9 cellular contexts compared by ENCODE assay signal in the genomic region with DNA sequence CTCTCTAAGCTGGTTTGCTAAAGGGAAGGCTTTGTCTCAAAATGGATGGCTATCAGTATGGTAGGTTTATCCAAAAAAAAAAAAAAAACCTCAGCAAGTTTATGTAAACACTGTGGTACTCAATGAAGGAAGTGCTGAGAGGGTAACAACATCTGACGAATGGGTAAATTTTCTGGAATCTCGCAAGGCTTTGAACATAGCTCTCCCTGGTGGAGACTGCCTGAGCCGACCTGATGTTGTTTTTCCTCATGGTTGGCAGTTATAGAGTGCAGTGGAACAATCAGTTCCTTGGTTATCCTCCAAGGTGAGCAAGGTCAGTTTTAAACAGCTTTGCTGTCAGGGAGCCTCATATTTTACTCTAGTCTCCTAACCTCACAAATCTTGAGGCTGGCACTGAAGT.
DNase-seq lines count a peak whose midpoint lies in the region; ATAC-seq, FAIRE-seq and TF ChIP-seq lines count a peak whose summit lies in the region.
"Had no signal": no experiment of that assay in that cellular context is flagged by ENCODE, and none has a peak within 500 bp of the region (broad histone marks: within the 10 kb centered on the region; RNA-seq: fewer than 3 reads in every experiment).

No MANE protein-coding gene starts in this region.

- no peak overlapping the region for H3K4me2 ChIP-seq in H1 (ENCODE audit: insufficient read depth in 1 of 2, low read depth in 2 of 2, low read length in 2 of 2)
- H3K4me2 ChIP-seq: KMS-11 had no signal

- no peaks in the 10 kb centered on the region for H3K79me1 ChIP-seq in H1 (ENCODE audit: low read depth, low read length)

- H3K56ac ChIP-seq in H1 (replicated peaks; ENCODE audit: insufficient read length, low read depth, low read length): no peak overlapping the region

- H3K36me3 ChIP-seq in H1 (ENCODE audit: control insufficient read depth in 2 of 4, insufficient read depth in 4 of 4, low read length in 3 of 4) (no peaks in the 10 kb centered on the region), mucosa of descending colon (ENCODE audit: low read depth) (no peaks in the 10 kb centered on the region)

- ATAC-seq in mucosa of descending colon: peak; percentile 35
- ATAC-seq in GM19035 (IDR thresholded peaks at IDR 0.05; ENCODE audit: unreplicated experiment): no peak
- no peak for ATAC-seq in GM21619 (IDR thresholded peaks at IDR 0.05; ENCODE audit: unreplicated experiment)

- intact Hi-C loops in mucosa of descending colon (cut with DNase I, micrococcal nuclease): no loop called here

- no peak overlapping the region for H3K4me3 ChIP-seq in H1 (ENCODE audit: extremely low read depth in 1 of 4, insufficient read depth in 2 of 4, low read depth in 3 of 4, low read length in 4 of 4)
- no peak overlapping the region for H3K4me3 ChIP-seq in mucosa of descending colon

- no peak overlapping the region for H3K27ac ChIP-seq in H1 (ENCODE audit: low read depth, low read length)
- H3K27ac ChIP-seq: KMS-11 had no signal

- H3K4me1 ChIP-seq in H1 (replicated peaks in 1 of 4; ENCODE audit: control insufficient read depth in 3 of 4, insufficient read depth in 4 of 4, low read length in 3 of 4): no peaks in the 10 kb centered on the region
- no peaks in the 10 kb centered on the region for H3K4me1 ChIP-seq in mucosa of descending colon (ENCODE audit: low read depth)

- H4K20me1 ChIP-seq in H1 (replicated peaks in 1 of 2; ENCODE audit: control insufficient read depth in 1 of 2, insufficient read depth in 2 of 2, low read length in 2 of 2): no peaks in the 10 kb centered on the region

- DNase-seq in DMS53 treated with DMSO at 0.1 percent for 48 hours (lab: John Stamatoyannopoulos, UW; ENCODE audit: unreplicated experiment): peak; percentile 46
- DNase-seq in NCI-H1436 (lab: John Stamatoyannopoulos, UW): peak; percentile 32
- peak in 1 of 2 experiments; percentile 7 for DNase-seq in H1 (ENCODE audit: low read depth in 1 of 2, low spot score in 2 of 2)
- peak in 1 of 3 donors; percentile 9 for DNase-seq in mucosa of descending colon
- DNase-seq in HTR-8/SVneo (ENCODE audit: insufficient read length, low spot score): no peak
- no peak for DNase-seq in NOMO-1 treated with DMSO at 0.1 percent for 48 hours (lab: John Stamatoyannopoulos, UW; ENCODE audit: unreplicated experiment)

- POLR2A ChIA-PET in H1 (lab: Charles Lee; ENCODE audit: partially characterized antibody): interaction anchor here (0.7 to 1.3 kb wide), 2 partner anchors 220 to 300 kb away, joined by 3 to 4 read pairs; no protein-coding TSS in a partner anchor

- H2AK5ac ChIP-seq in H1 (ENCODE audit: low read depth, low read length): no peak overlapping the region

- H3K23ac ChIP-seq in H1 (ENCODE audit: insufficient read length): no peak overlapping the region

- H3K79me2 ChIP-seq in H1 (ENCODE audit: control insufficient read depth in 1 of 2, insufficient read depth in 2 of 2, low read length in 2 of 2): no peaks in the 10 kb centered on the region

- no peaks in the 10 kb centered on the region for H3K27me3 ChIP-seq in H1 (replicated peaks in 1 of 4; ENCODE audit: control insufficient read depth in 3 of 4, extremely low read depth in 1 of 4, insufficient read depth in 3 of 4, low read length in 3 of 4)

- H4K91ac ChIP-seq in H1 (replicated peaks; ENCODE audit: insufficient read length, low read length): no peak overlapping the region

- H2BK120ac ChIP-seq in H1 (replicated peaks; ENCODE audit: low read depth, low read length): no peak overlapping the region

- FAIRE-seq in H1 (lab: Jason Lieb, UNC) (peak; percentile 72), HTR-8/SVneo (lab: Jason Lieb, UNC) (no peak)

- H4K5ac ChIP-seq in H1 (ENCODE audit: insufficient read length, low read depth, low read length): no peak overlapping the region

- H3K4ac ChIP-seq in H1 (replicated peaks; ENCODE audit: insufficient read length, low read depth, low read length): no peak overlapping the region

- CTCF ChIA-PET in H1 (lab: Charles Lee; ENCODE audit: partially characterized antibody): interaction anchor here (0.6 to 6.1 kb wide), 27 partner anchors 9 to 326 kb away, joined by 3 to 81 read pairs (median 4); no protein-coding TSS in a partner anchor

- no peak overlapping the region for H2BK12ac ChIP-seq in H1 (ENCODE audit: low read depth, low read length)

- no peak overlapping the region for H2BK5ac ChIP-seq in H1 (ENCODE audit: low read depth, low read length)

- peak; percentile 90 to 91 for TF ChIP-seq RAD21 in H1 (IDR thresholded peaks at IDR 0.05 in 1 of 2, conservative IDR thresholded peaks at IDR 0.05 in 1 of 2; ENCODE audit: low read depth in 2 of 2, low read length in 2 of 2)

- peak; percentile 32 to 78 (median 68) for TF ChIP-seq CTCF in H1 (IDR thresholded peaks at IDR 0.05; ENCODE audit: control extremely low read depth in 1 of 3, insufficient read depth in 1 of 3, low read depth in 1 of 3, low read length in 3 of 3)
- TF ChIP-seq CTCF in mucosa of descending colon (IDR thresholded peaks at IDR 0.05): no peak

- H3K23me2 ChIP-seq in H1 (ENCODE audit: low read depth, low read length): no peaks in the 10 kb centered on the region; the same call in 1 of the 2 replicates

- H3K18ac ChIP-seq in H1 (ENCODE audit: extremely low read depth, low read length): no peak overlapping the region

- TF ChIP-seq EP300 in H1 (IDR thresholded peaks at IDR 0.05; ENCODE audit: borderline replicate concordance in 1 of 2, low read depth in 2 of 2, low read length in 2 of 2): no peak

- H3K9me3 ChIP-seq in H1 (ENCODE audit: insufficient read depth in 2 of 2, low read depth in 1 of 2, low read length in 1 of 2): no peaks in the 10 kb centered on the region
- no peaks in the 10 kb centered on the region for H3K9me3 ChIP-seq in mucosa of descending colon

- H2BK15ac ChIP-seq in H1 (ENCODE audit: low read length): no peak overlapping the region

- H3K14ac ChIP-seq in H1 (ENCODE audit: insufficient read length): no peak overlapping the region

- no peak overlapping the region for H2BK20ac ChIP-seq in H1 (ENCODE audit: low read length)

- H2AFZ ChIP-seq in H1 (ENCODE audit: low read length): peak overlapping the region; percentile 97

- H3K9ac ChIP-seq in H1 (replicated peaks in 1 of 4; ENCODE audit: extremely low read depth in 1 of 4, low read depth in 3 of 4, low read length in 3 of 4): no peak overlapping the region
- H3K9ac ChIP-seq: KMS-11 had no signal

- no peak for TF ChIP-seq POLR2A in H1 (IDR thresholded peaks at IDR 0.05; ENCODE audit: control extremely low read depth in 1 of 2, low read depth in 2 of 2, low read length in 2 of 2)

- no peak overlapping the region for H4K8ac ChIP-seq in H1 (ENCODE audit: extremely low read depth, insufficient read depth, low read length)

- WGBS in H1 (ENCODE audit: extremely low coverage in 1 of 2, insufficient coverage in 1 of 2, insufficient read length in 1 of 2, insufficient replicate concordance in 2 of 2, low coverage in 1 of 2, low lambda C conversion rate in 2 of 2, missing lambda C conversion rate in 1 of 2), 2 experiments: 52% methylated on average over 3 of the region's 3 CpGs; no CpG with 5 or more reads in 1 of the 2 experiments

TF ChIP-seq in H1, 55 proteins besides CTCF, POLR2A, EP300 and RAD21:
- TF ChIP-seq SRF (IDR thresholded peaks at IDR 0.05; ENCODE audit: low read depth, low read length): no peak
- TF ChIP-seq PHF8 (conservative IDR thresholded peaks at IDR 0.05; ENCODE audit: low read depth, low read length): no peak
- TF ChIP-seq BRCA1 (IDR thresholded peaks at IDR 0.05; ENCODE audit: low read depth, low read length): no peak

Comparison
In these comparisons a context has a peak if more than half of its experiments do, and no peak if none do; other contexts are left out.
1. DNase-seq: peak in DMS53 treated with DMSO at 0.1 percent for 48 hours (single experiment) and NCI-H1436 (single experiment); none in HTR-8/SVneo (single experiment) and NOMO-1 treated with DMSO at 0.1 percent for 48 hours (single experiment).